Comparison of ENCODE assay signal across 9 cellular contexts in the genomic region with DNA sequence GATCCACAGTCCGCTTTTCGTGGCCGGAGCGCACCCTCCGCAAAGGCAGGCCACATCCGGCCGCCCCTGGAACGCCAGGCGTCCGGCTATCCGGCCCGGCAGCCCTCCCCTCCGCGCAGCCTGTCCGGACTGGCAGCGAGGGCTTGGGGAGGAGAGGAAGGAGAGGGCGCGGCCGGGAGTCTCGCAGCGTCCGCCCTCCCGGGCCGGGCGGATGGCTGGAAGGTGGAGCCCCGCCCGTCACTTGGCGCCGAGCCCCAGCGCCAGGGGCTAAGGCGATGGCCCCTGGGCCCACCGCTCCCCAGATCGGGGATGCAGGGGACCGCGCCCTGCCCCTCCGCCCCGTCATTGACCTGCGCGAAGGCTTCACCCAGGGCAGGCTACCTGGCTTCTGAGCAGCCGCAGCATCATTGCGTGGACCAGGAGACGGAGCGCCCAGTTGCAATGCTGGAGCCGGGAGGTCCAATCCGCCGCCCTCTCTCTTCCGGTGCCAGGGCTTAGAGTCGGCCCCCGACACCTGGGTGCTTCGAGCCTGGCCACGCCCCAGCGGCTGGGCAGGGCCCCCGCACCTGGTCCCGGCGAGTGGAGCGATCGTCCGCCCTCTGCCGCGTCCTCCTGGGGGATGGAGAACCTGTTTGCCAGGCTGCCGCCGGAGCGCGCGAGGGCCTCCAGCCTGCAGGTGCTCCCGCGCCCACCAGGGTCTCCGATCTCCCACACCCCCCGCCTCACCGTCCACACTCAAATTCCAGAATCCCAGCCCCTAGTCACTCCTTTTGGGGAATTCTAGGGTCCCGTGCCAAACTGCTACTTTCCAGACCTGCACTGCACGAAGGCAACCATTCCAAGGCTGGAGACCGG. TPM values are rescaled to one million over a fixed set of nuclear protein-coding genes. Genes with fewer than 3 reads are reported as not detected.
DNase-seq lines count a peak whose midpoint lies in the region; ATAC-seq and TF ChIP-seq lines count a peak whose summit lies in the region.
"Had no signal": no experiment of that assay in that cellular context is flagged by ENCODE, and none has a peak within 500 bp of the region (broad histone marks: within the 10 kb centered on the region; RNA-seq: fewer than 3 reads in every experiment).

Gene FUT1, minus strand, starts transcription at position 131 of the 855 bp plus-strand sequence. CDS start 1,360 bp downstream, outside the sequence.

- H3K9me3 ChIP-seq in mononuclear cell (ENCODE audit: low read depth, low read length) (no peaks in the 10 kb centered on the region), vagina (no peaks in the 10 kb centered on the region)

- no peaks in the 10 kb centered on the region for H3K36me3 ChIP-seq in vagina

- DNase-seq in Daoy (ENCODE audit: low read depth): peak; percentile 50
- peak; percentile 89 to 98 for DNase-seq in NCI-H187 (lab: John Stamatoyannopoulos, UW)
- no peak for DNase-seq in activated B cell treated with CpG ODN at 0.5 μM for 24 hours
- peak; percentile 69 for DNase-seq in endothelial cell (ENCODE audit: low spot score)
- DNase-seq in vagina (ENCODE audit: extremely low spot score in 2 of 2): no peak
- no peak for DNase-seq in superior temporal gyrus (ENCODE audit: extremely low spot score)

- POLR2A ChIA-PET in activated B cell treated with CpG ODN at 0.5 μM for 24 hours (lab: Charles Lee): interaction anchor here (0.7 kb wide), 1 partner anchor 39 kb away, joined by 3 read pairs; no protein-coding TSS in a partner anchor

- H3K9me3 Mint-ChIP-seq in activated B cell treated with CpG ODN at 0.5 μM for 24 hours (no peaks in the 10 kb centered on the region), endothelial cell (ENCODE audit: unreplicated experiment) (no peaks in the 10 kb centered on the region)

- H3K27me3 Mint-ChIP-seq in activated B cell treated with CpG ODN at 0.5 μM for 24 hours: peaks cover 34% of the 10 kb centered on the region
- H3K27me3 Mint-ChIP-seq in endothelial cell (ENCODE audit: unreplicated experiment): peaks cover 7% of the 10 kb centered on the region

- H3K36me3 Mint-ChIP-seq in activated B cell treated with CpG ODN at 0.5 μM for 24 hours (ENCODE audit: low read depth) (no peaks in the 10 kb centered on the region), endothelial cell (ENCODE audit: low read depth, unreplicated experiment) (peaks cover 4% of the 10 kb centered on the region)

- CTCF ChIA-PET in activated B cell treated with CpG ODN at 0.5 μM for 24 hours (lab: Charles Lee): no interaction called here

- H3K27me3 ChIP-seq in mononuclear cell (ENCODE audit: insufficient read depth, low read length) (peaks cover 20% of the 10 kb centered on the region), vagina (no peaks in the 10 kb centered on the region)

- H3K4me3 Mint-ChIP-seq in activated B cell treated with CpG ODN at 0.5 μM for 24 hours (peak within 1 kb of the TSS; percentile 64), endothelial cell (ENCODE audit: unreplicated experiment) (peak within 1 kb of the TSS; percentile 91)

- H3K27ac Mint-ChIP-seq in activated B cell treated with CpG ODN at 0.5 μM for 24 hours: no peak within 1 kb of the TSS
- H3K27ac Mint-ChIP-seq in endothelial cell (ENCODE audit: unreplicated experiment): peak within 1 kb of the TSS; percentile 74

- no peak for TF ChIP-seq POLR2A in vagina (IDR thresholded peaks at IDR 0.05)

- TF ChIP-seq CTCF in activated B cell treated with CpG ODN at 0.5 μM for 24 hours (IDR thresholded peaks at IDR 0.05): no peak
- no peak for TF ChIP-seq CTCF in endothelial cell (IDR thresholded peaks at IDR 0.05; ENCODE audit: unreplicated experiment)
- no peak for TF ChIP-seq CTCF in vagina (IDR thresholded peaks at IDR 0.05)

- H3K27ac ChIP-seq in vagina: peak within 1 kb of the TSS; percentile 40
- H3K27ac ChIP-seq: SK-N-MC had no signal

- intact Hi-C loops in activated B cell treated with CpG ODN at 0.5 μM for 24 hours (cut with micrococcal nuclease): loop anchor here (2.0 kb wide), 1 partner anchor 28 kb away; no protein-coding TSS in a partner anchor
- intact Hi-C loops in vagina (cut with DNase I): no loop called here

- H3K4me3 ChIP-seq in mononuclear cell (ENCODE audit: low read length): peak within 1 kb of the TSS; percentile 12
- peak within 1 kb of the TSS; percentile 42 to 44 for H3K4me3 ChIP-seq in vagina
- H3K4me3 ChIP-seq: SK-N-MC had no signal

- ATAC-seq in activated B cell treated with CpG ODN at 0.5 μM for 24 hours (ENCODE audit: low read depth): peak; percentile 68
- no peak for ATAC-seq in HG03280 (IDR thresholded peaks at IDR 0.05; ENCODE audit: unreplicated experiment)

- H3K4me1 Mint-ChIP-seq in activated B cell treated with CpG ODN at 0.5 μM for 24 hours (peaks cover 9% of the 10 kb centered on the region), endothelial cell (ENCODE audit: unreplicated experiment) (peaks cover 16% of the 10 kb centered on the region)

- H3K4me1 ChIP-seq in mononuclear cell (ENCODE audit: insufficient read depth, low read length) (peaks cover 17% of the 10 kb centered on the region), vagina (peaks cover 17% of the 10 kb centered on the region)

RNA-seq across cellular contexts. Expression of gene FUT1, which starts in this region (rescaled TPM):
- total RNA-seq in Daoy (2014; rRNA removed; shearing (Covaris generic)): 0.39 TPM in 1 of 2 replicates, not detected in the other
- total RNA-seq in activated B cell treated with CpG ODN at 0.5 μM for 24 hours (not detected in 2 replicates), endothelial cell (ENCODE audit: unreplicated experiment) (5.7 TPM), mononuclear cell (not detected), vagina (6.4 TPM)

Comparison
In these comparisons a context has a peak if more than half of its experiments do, and no peak if none do; other contexts are left out.
1. Peak in DNase-seq in Daoy; RNA of the gene not detected or under 1 TPM.
2. Peak in ATAC-seq in activated B cell treated with CpG ODN at 0.5 μM for 24 hours; RNA of the gene not detected or under 1 TPM.
3. DNase-seq: peak in NCI-H187 (2 of 2) and endothelial cell (single experiment); none in activated B cell treated with CpG ODN at 0.5 μM for 24 hours (single experiment), vagina (0 of 2) and superior temporal gyrus (single experiment).